ENCODE assay signal across 7 cellular contexts in genomic region chr6:45419574-45420082, GRCh38. TPM values are rescaled to one million over a fixed set of nuclear protein-coding genes. Genes with fewer than 3 reads are reported as not detected.
DNase-seq lines count a peak whose midpoint lies in the region; ATAC-seq and TF ChIP-seq lines count a peak whose summit lies in the region.

No MANE protein-coding gene starts in this region.

- no peaks in the 10 kb centered on the region for H3K9me3 Mint-ChIP-seq in activated T-cell treated with anti-CD3 and anti-CD28 coated beads, Interleukin-2, amount 50 U/mL, for 4 hours

- H3K4me1 ChIP-seq in neutrophil (ENCODE audit: control insufficient read depth in 1 of 2, insufficient read depth in 1 of 2, low read depth in 1 of 2, low read length in 1 of 2) (peaks cover 33 to 34% of the 10 kb centered on the region in 2 experiments), tibial nerve (peaks cover 0 to 56% (median 8%) of the 10 kb centered on the region in 4 donors)

- peak overlapping the region; percentile 92 for H3K4me3 Mint-ChIP-seq in activated T-cell treated with anti-CD3 and anti-CD28 coated beads, Interleukin-2, amount 50 U/mL, for 4 hours

- 22 to 24% methylated on average over 38 of the region's 38 CpGs for WGBS in tibial nerve, 2 donors

- peak overlapping the region; percentile 96 for H3K4me3 ChIP-seq in fibroblast of the aortic adventitia (ENCODE audit: low read depth, low read length)
- peak overlapping the region; percentile 73 to 84 for H3K4me3 ChIP-seq in neutrophil (ENCODE audit: low read depth in 1 of 2, low read length in 1 of 2)
- peak overlapping the region; percentile 23 to 87 (median 72) for H3K4me3 ChIP-seq in tibial nerve

- peak; percentile 32 to 38 for ATAC-seq in activated T-cell treated with anti-CD3 and anti-CD28 coated beads, Interleukin-2, amount 50 U/mL, for 4 hours
- no peak for ATAC-seq in HG02884 (IDR thresholded peaks at IDR 0.05; ENCODE audit: unreplicated experiment)

- TF ChIP-seq CTCF in GM20000 (IDR thresholded peaks at IDR 0.05; ENCODE audit: extremely low read depth, missing control alignments) (no peak), fibroblast of the aortic adventitia (IDR thresholded peaks at IDR 0.05; ENCODE audit: insufficient read depth, low read length) (no peak), neutrophil (IDR thresholded peaks at IDR 0.05) (no peak), tibial nerve (IDR thresholded peaks at IDR 0.05) (peak in 3 of 5 experiments; percentile 9 to 21 (median 13))

- H3K27me3 ChIP-seq in neutrophil (peaks cover 23% of the 10 kb centered on the region), tibial nerve (peaks cover 0 to 13% of the 10 kb centered on the region in 2 donors)

- peaks cover 21% of the 10 kb centered on the region for H3K27me3 Mint-ChIP-seq in activated T-cell treated with anti-CD3 and anti-CD28 coated beads, Interleukin-2, amount 50 U/mL, for 4 hours (ENCODE audit: low read depth)

- H3K27ac ChIP-seq in neutrophil (no peak overlapping the region), tibial nerve (peak overlapping the region in 3 of 4 donors; percentile 12 to 96 (median 21))

- no peak for TF ChIP-seq POLR2A in tibial nerve (IDR thresholded peaks at IDR 0.05)

- DNase-seq in GM20000 (ENCODE audit: low spot score) (peak; percentile 39), NCI-H82 (lab: John Stamatoyannopoulos, UW) (peak; percentile 87), fibroblast of the aortic adventitia (ENCODE audit: low read depth) (no peak), tibial nerve (ENCODE audit: low spot score in 2 of 2) (peak; percentile 30 to 32)
- DNase-seq in activated T-cell treated with anti-CD3 and anti-CD28 coated beads, Interleukin-2, amount 50 U/mL, for 4 hours = peak; percentile 54

- H3K4me1 Mint-ChIP-seq in activated T-cell treated with anti-CD3 and anti-CD28 coated beads, Interleukin-2, amount 50 U/mL, for 4 hours (ENCODE audit: low read depth) = peaks cover 47% of the 10 kb centered on the region

- no peak for TF ChIP-seq EP300 in tibial nerve (IDR thresholded peaks at IDR 0.05)

- no peaks in the 10 kb centered on the region for H3K36me3 Mint-ChIP-seq in activated T-cell treated with anti-CD3 and anti-CD28 coated beads, Interleukin-2, amount 50 U/mL, for 4 hours (ENCODE audit: insufficient read depth)

- H3K9me3 ChIP-seq in neutrophil (no peaks in the 10 kb centered on the region), tibial nerve (no peaks in the 10 kb centered on the region)

- no peaks in the 10 kb centered on the region for H3K36me3 ChIP-seq in neutrophil
- no peaks in the 10 kb centered on the region for H3K36me3 ChIP-seq in tibial nerve

RNA-seq across cellular contexts. Expression of gene SUPT3H, which starts 41.9 kb away (rescaled TPM):
- 10 to 100 TPM; 14.1 to 15.7 (median 15.7) TPM for total RNA-seq in activated T-cell treated with anti-CD3 and anti-CD28 coated beads, Interleukin-2, amount 50 U/mL, for 4 hours
- total RNA-seq in fibroblast of the aortic adventitia (ENCODE audit: low replicate concordance) (10.6 and 13.4 TPM in 2 replicates), tibial nerve (10 to 100 TPM in 3 of 4 donors, 1 to 10 TPM in 1; 6.6 to 16.5 (median 14.8) TPM)

Comparison
In these comparisons a context has a peak if more than half of its experiments do, and no peak if none do; other contexts are left out.
1. CTCF ChIP-seq: peak in tibial nerve (3 of 5); none in GM20000 (single experiment), fibroblast of the aortic adventitia (single experiment) and neutrophil (single experiment).
2. Peak in every context shown above with its lines, with median percentiles within 50 percentile points of each other: H3K4me3 ChIP-seq.